In the genomic region with DNA sequence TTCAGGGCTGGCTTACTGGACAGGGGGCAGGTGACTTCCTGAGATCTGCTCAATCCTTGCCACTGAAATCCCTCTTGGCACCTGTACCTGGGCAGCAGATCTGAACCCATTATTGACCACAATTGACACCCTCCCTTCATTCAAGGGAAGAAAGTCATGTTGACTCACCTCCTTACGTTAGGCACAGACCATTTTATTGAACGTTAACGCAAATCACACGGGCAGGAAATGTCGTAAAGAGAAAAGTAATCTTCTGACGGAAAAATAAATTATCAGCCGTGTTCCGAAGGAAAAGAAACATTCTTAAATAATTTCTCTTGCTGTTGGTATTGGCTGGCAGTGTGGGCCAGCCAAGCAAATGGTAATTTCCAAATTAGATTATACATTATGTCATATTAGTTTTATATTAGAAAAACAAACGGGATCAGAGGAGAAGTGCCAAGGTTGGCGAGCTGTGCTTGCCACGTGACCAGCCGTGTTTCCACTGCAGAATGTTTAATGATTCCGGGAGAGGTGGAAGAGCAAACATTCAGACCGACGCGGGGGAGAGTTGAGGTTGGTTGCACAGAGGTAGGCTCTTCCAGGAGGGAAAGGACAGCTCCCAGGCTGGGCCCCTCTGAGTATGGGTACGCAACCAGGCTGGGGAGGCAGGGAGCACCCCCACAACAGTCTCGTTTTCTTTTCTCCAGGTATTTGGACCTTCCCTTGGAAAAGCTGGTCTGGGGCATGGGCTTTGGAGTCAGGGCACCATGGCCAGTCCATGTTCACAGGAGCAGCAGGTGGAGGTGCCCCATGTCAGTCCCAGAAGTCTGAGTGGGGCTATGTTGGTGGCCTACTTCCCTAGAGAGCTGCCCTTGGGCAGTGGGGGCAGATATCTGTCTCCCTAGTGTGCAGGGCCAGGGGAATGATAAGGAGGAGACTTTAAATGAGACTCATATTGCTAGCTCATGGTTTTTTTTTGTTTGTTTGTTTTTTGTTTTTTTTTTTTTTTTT, we compare ENCODE assay signal across 14 cellular contexts.
A peak's percentile ranks its signal among the peaks of the same experiment; 100 is the strongest.
DNase-seq lines count a peak whose midpoint lies in the region; ATAC-seq and TF ChIP-seq lines count a peak whose summit lies in the region.
"Had no signal": no experiment of that assay in that cellular context is flagged by ENCODE, and none has a peak within 500 bp of the region (broad histone marks: within the 10 kb centered on the region; RNA-seq: fewer than 3 reads in every experiment).

No MANE protein-coding gene starts in this region.

- WGBS in esophagus muscularis mucosa = 32% methylated on average over 18 of the region's 18 CpGs

- H3K36me3 Mint-ChIP-seq in naive thymus-derived CD4-positive, alpha-beta T cell = no peaks in the 10 kb centered on the region

- intact Hi-C loops in esophagus muscularis mucosa (cut with DNase I) = no loop called here
- intact Hi-C loops in naive thymus-derived CD4-positive, alpha-beta T cell (cut with micrococcal nuclease) = no loop called here

- H3K4me3 ChIP-seq in esophagus muscularis mucosa = peak overlapping the region; percentile 7 to 38 (median 16)
- no peak overlapping the region for H3K4me3 ChIP-seq in naive thymus-derived CD4-positive, alpha-beta T cell (ENCODE audit: low read length)
- H3K4me3 ChIP-seq: SJSA1 had no signal

- peaks cover 0 to 47% (median 0%) of the 10 kb centered on the region in 4 donors for H3K27me3 ChIP-seq in esophagus muscularis mucosa
- H3K27me3 ChIP-seq in naive thymus-derived CD4-positive, alpha-beta T cell (ENCODE audit: control insufficient read depth in 2 of 2, insufficient read depth in 2 of 2, low read length in 2 of 2) = no peaks in the 10 kb centered on the region
- H3K27me3 ChIP-seq: SJSA1 had no signal

- TF ChIP-seq CTCF in esophagus muscularis mucosa (IDR thresholded peaks at IDR 0.05) = no peak

- no peak overlapping the region for H3K27ac ChIP-seq in esophagus muscularis mucosa (replicated peaks in 1 of 4)
- H3K27ac ChIP-seq in naive thymus-derived CD4-positive, alpha-beta T cell (ENCODE audit: low read depth, low read length) = no peak overlapping the region
- H3K27ac ChIP-seq: SJSA1 had no signal

- TF ChIP-seq EP300 in esophagus muscularis mucosa (IDR thresholded peaks at IDR 0.05) = no peak

- H3K4me3 Mint-ChIP-seq in naive thymus-derived CD4-positive, alpha-beta T cell = no peak overlapping the region

- DNase-seq in ELR (ENCODE audit: low read depth) (peak; percentile 17), NCI-H2196 treated with DMSO at 0.1 percent for 48 hours (lab: John Stamatoyannopoulos, UW; ENCODE audit: unreplicated experiment) (peak; percentile 63), esophagus muscularis mucosa (ENCODE audit: extremely low spot score) (no peak), renal cortical epithelial cell (ENCODE audit: low read depth) (peak; percentile 65), ureter (ENCODE audit: low spot score) (no peak), islet precursor cell (no peak)
- no peak for DNase-seq in naive thymus-derived CD4-positive, alpha-beta T cell
- DNase-seq: activated T-cell treated with anti-CD3 and anti-CD28 coated beads, Interleukin-2, amount 50 U/mL, for 48 hours; KBM-7; NCI-H446 treated with DMSO at 0.1 percent for 48 hours; stimulated activated CD4-positive, alpha-beta T cell treated with anti-CD3 and anti-CD28 coated beads, Interleukin-12 subunit alpha, Interleukin-12 subunit beta, amount 100 ng/mL, for 4 hours had no signal

- CTCF ChIA-PET in naive thymus-derived CD4-positive, alpha-beta T cell (lab: Charles Lee) = no interaction called here

- TF ChIP-seq POLR2A in esophagus muscularis mucosa (IDR thresholded peaks at IDR 0.05; ENCODE audit: low read depth) = no peak

- H3K4me1 Mint-ChIP-seq in naive thymus-derived CD4-positive, alpha-beta T cell = no peaks in the 10 kb centered on the region

- H3K9me3 Mint-ChIP-seq in naive thymus-derived CD4-positive, alpha-beta T cell = peaks cover 0 to 2% (median 0%) of the 10 kb centered on the region in 11 donors

- H3K9me3 ChIP-seq in esophagus muscularis mucosa = no peaks in the 10 kb centered on the region
- no peaks in the 10 kb centered on the region for H3K9me3 ChIP-seq in naive thymus-derived CD4-positive, alpha-beta T cell (ENCODE audit: control insufficient read depth in 2 of 3, low read length in 3 of 3)
- H3K9me3 ChIP-seq: SJSA1 had no signal

- no peak for ATAC-seq in naive thymus-derived CD4-positive, alpha-beta T cell
- no peak for ATAC-seq in HG03139 (IDR thresholded peaks at IDR 0.05; ENCODE audit: unreplicated experiment)
- ATAC-seq: activated CD4-positive, CD25-positive, alpha-beta regulatory T cell treated with anti-CD3 and anti-CD28 coated beads, Interleukin-2, amount 50 U/mL, for 24 hours had no signal

- H3K27me3 Mint-ChIP-seq in naive thymus-derived CD4-positive, alpha-beta T cell = peaks cover 10 to 69% (median 29%) of the 10 kb centered on the region in 5 donors

- H3K36me3 ChIP-seq in esophagus muscularis mucosa = no peaks in the 10 kb centered on the region
- no peaks in the 10 kb centered on the region for H3K36me3 ChIP-seq in naive thymus-derived CD4-positive, alpha-beta T cell (ENCODE audit: control insufficient read depth in 2 of 3, insufficient read depth in 3 of 3, low read length in 3 of 3)
- H3K36me3 ChIP-seq: SJSA1 had no signal

- no peak overlapping the region for H3K27ac Mint-ChIP-seq in naive thymus-derived CD4-positive, alpha-beta T cell

- POLR2A ChIA-PET in naive thymus-derived CD4-positive, alpha-beta T cell (lab: Charles Lee) = no interaction called here

- peaks cover 6 to 25% (median 13%) of the 10 kb centered on the region in 4 donors for H3K4me1 ChIP-seq in esophagus muscularis mucosa
- no peaks in the 10 kb centered on the region for H3K4me1 ChIP-seq in naive thymus-derived CD4-positive, alpha-beta T cell (ENCODE audit: control insufficient read depth in 2 of 2, insufficient read depth in 2 of 2, low read length in 2 of 2)

Comparison
In these comparisons a context has a peak if more than half of its experiments do, and no peak if none do; other contexts are left out.
1. DNase-seq: peak in ELR (single experiment), NCI-H2196 treated with DMSO at 0.1 percent for 48 hours (single experiment) and renal cortical epithelial cell (single experiment); none in esophagus muscularis mucosa (single experiment), ureter (single experiment), naive thymus-derived CD4-positive, alpha-beta T cell (0 of 9) and islet precursor cell (single experiment).